In genomic region chr2:172977330-172978052, GRCh38 we compare ENCODE assay signal across 1 cellular context.
TF ChIP-seq lines count a peak whose summit lies in the region.

No MANE protein-coding gene starts in this region.

TF ChIP-seq in HepG2, 621 proteins besides CTCF, POLR2A, EP300 and RAD21 (continued from another document):
- TF ChIP-seq PATZ1 (CRISPR knock-in tag; IDR thresholded peaks at IDR 0.05) (peak; percentile 61), ZNF841 (CRISPR knock-in tag; IDR thresholded peaks at IDR 0.05; ENCODE audit: borderline replicate concordance) (no peak), ZNF549 (CRISPR knock-in tag; IDR thresholded peaks at IDR 0.05) (no peak), KIAA2018 (CRISPR knock-in tag; IDR thresholded peaks at IDR 0.05; ENCODE audit: borderline replicate concordance) (no peak), RBM22 (optimal IDR thresholded peaks at IDR 0.05; ENCODE audit: low read length) (no peak), ZNF839 (CRISPR knock-in tag; IDR thresholded peaks at IDR 0.05; ENCODE audit: borderline replicate concordance) (no peak), STAG1 (CRISPR knock-in tag; IDR thresholded peaks at IDR 0.05) (peak; percentile 89), TRAFD1 (CRISPR knock-in tag; IDR thresholded peaks at IDR 0.05; ENCODE audit: borderline replicate concordance) (0 out of 2 replicates have a peak, but pooled peaks have one; percentile 29), ZBTB33 (CRISPR knock-in tag; IDR thresholded peaks at IDR 0.05) (no peak), ZNF24 (IDR thresholded peaks at IDR 0.05) (no peak), ZNF552 (CRISPR knock-in tag; IDR thresholded peaks at IDR 0.05; ENCODE audit: borderline replicate concordance) (no peak), TSC22D2 (CRISPR knock-in tag; IDR thresholded peaks at IDR 0.05; ENCODE audit: borderline replicate concordance) (no peak), BCLAF1 (IDR thresholded peaks at IDR 0.05) (no peak), SALL1 (CRISPR knock-in tag; IDR thresholded peaks at IDR 0.05) (peak; percentile 46), ZNF256 (CRISPR knock-in tag; conservative IDR thresholded peaks at IDR 0.05) (no peak), RCOR2 (CRISPR knock-in tag; IDR thresholded peaks at IDR 0.05) (no peak), FOSL2 (CRISPR knock-in tag; IDR thresholded peaks at IDR 0.05) (no peak), SRY (CRISPR knock-in tag; IDR thresholded peaks at IDR 0.05) (no peak), MTA1 (CRISPR knock-in tag; IDR thresholded peaks at IDR 0.05; ENCODE audit: borderline replicate concordance) (no peak), ZNF710 (CRISPR knock-in tag; IDR thresholded peaks at IDR 0.05; ENCODE audit: borderline replicate concordance) (no peak), POLR2G (IDR thresholded peaks at IDR 0.05; ENCODE audit: low read depth, low read length) (no peak), KLF16 (CRISPR knock-in tag; IDR thresholded peaks at IDR 0.05) (no peak)
